ENCODE assay signal across 10 cellular contexts in the genomic region with DNA sequence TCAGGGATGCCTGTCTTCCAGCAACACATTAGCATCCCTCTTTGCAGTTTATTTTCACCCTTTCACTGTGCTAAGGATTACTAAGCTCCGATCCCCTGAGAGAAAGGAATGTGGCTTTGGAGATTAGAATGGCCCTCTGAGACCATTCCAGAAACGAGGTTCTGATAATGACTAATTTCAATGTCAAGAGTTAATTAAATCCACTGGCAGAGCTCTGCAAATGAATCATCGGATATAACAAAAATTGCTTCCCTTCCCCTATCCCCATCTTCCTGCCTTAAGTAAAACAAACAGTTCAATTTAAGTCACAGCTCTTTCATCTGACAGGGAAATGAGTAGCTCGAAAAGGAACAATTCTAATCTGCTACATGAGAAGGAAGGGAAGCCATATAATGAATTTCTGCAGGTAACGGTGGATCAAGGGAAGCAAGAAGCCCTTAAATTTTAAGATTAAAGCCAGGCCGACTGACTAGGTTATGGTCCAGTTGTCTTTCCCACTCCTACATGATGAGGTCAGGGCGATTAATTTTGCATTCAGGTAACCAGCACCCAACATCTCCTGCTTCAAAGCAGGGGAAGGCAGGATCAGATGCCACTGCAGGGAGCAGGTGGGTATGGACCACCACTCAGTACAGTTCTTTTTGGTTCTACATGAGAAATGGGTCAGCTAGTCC. TPM values are rescaled to one million over a fixed set of nuclear protein-coding genes. Genes with fewer than 3 reads are reported as not detected.
A peak's percentile ranks its signal among the peaks of the same experiment; 100 is the strongest.
DNase-seq lines count a peak whose midpoint lies in the region; ATAC-seq and TF ChIP-seq lines count a peak whose summit lies in the region.
"Had no signal": no experiment of that assay in that cellular context is flagged by ENCODE, and none has a peak within 500 bp of the region (broad histone marks: within the 10 kb centered on the region; RNA-seq: fewer than 3 reads in every experiment).

No MANE protein-coding gene starts in this region.

- peaks cover 20% of the 10 kb centered on the region for H4K20me1 ChIP-seq in GM23338 (replicated peaks; ENCODE audit: insufficient read depth)

- H3K4me1 ChIP-seq in GM23338 (ENCODE audit: insufficient read depth), result no peaks in the 10 kb centered on the region

- no peak overlapping the region for H2AFZ ChIP-seq in GM23338

- H3K36me3 ChIP-seq in GM23338 (ENCODE audit: insufficient read depth), result peaks cover 33% of the 10 kb centered on the region; the same call in 1 of the 2 replicates

- peak; percentile 59 for ATAC-seq in GM23338
- no peak for ATAC-seq in GM21390 (IDR thresholded peaks at IDR 0.05; ENCODE audit: unreplicated experiment)

- peaks cover 12% of the 10 kb centered on the region for H3K27me3 Mint-ChIP-seq in GM23338 (ENCODE audit: insufficient read depth, low read depth, poor library complexity)

- H3K4me3 ChIP-seq in GM23338, result no peak overlapping the region

- no peaks in the 10 kb centered on the region for H3K27me3 ChIP-seq in GM23338 (ENCODE audit: insufficient read depth)

- H3K36me3 Mint-ChIP-seq in GM23338 (ENCODE audit: low read depth), result peaks cover 59% of the 10 kb centered on the region

- peaks cover 20% of the 10 kb centered on the region for H3K79me2 ChIP-seq in GM23338 (replicated peaks; ENCODE audit: insufficient read depth)

- H3K27ac Mint-ChIP-seq in GM23338, result peak overlapping the region; percentile 11

- peaks cover 8% of the 10 kb centered on the region; the same call in 1 of the 2 replicates for H3F3A ChIP-seq in GM23338 (replicated peaks; ENCODE audit: low read depth)

- POLR2A ChIA-PET in RWPE1 (lab: Yijun Ruan, JAX; ENCODE audit: low non-redundant PET), result no interaction called here

- no peaks in the 10 kb centered on the region for H3K9me3 Mint-ChIP-seq in GM23338

- H3K4me2 ChIP-seq in GM23338, result no peak overlapping the region

- intact Hi-C loops in cardiac septum (cut with DNase I), result no loop called here

- H3K4me1 Mint-ChIP-seq in GM23338, result peaks cover 16% of the 10 kb centered on the region

- TF ChIP-seq CTCF in GM23338 (conservative IDR thresholded peaks at IDR 0.05; ENCODE audit: low read depth in 2 of 2), result no peak
- TF ChIP-seq CTCF in RWPE1 (conservative IDR thresholded peaks at IDR 0.05; ENCODE audit: low read depth), result no peak

- no peaks in the 10 kb centered on the region for H3K9me2 ChIP-seq in GM23338 (ENCODE audit: insufficient read depth)

- no peak for DNase-seq in GM23338 (ENCODE audit: low spot score)
- DNase-seq in RWPE1 (ENCODE audit: low spot score), result peak; percentile 73
- DNase-seq in fibroblast of gingiva (ENCODE audit: low read depth), result peak; percentile 41
- DNase-seq in renal cortical epithelial cell (ENCODE audit: low read depth), result peak; percentile 78
- DNase-seq in cardiac septum (ENCODE audit: low spot score), result no peak
- no peak for DNase-seq in NCI-H1436 treated with DMSO at 0.1 percent for 48 hours (lab: John Stamatoyannopoulos, UW)
- no peak for DNase-seq in NCI-H1105 (lab: John Stamatoyannopoulos, UW)
- DNase-seq: KBM-7, NCI-H446 treated with DMSO at 0.1 percent for 48 hours had no signal

- H3K4me3 Mint-ChIP-seq in GM23338, result no peak overlapping the region

- H3K27ac ChIP-seq in GM23338 (ENCODE audit: low read depth), result 0 out of 2 replicates have a peak overlapping the region, but pooled peaks have one; percentile 39
- H3K27ac ChIP-seq in RWPE1, result peak overlapping the region; percentile 62; the same call in 1 of the 2 replicates

- CTCF ChIA-PET in RWPE1 (lab: Yijun Ruan, JAX), result interaction anchor here (0.5 kb wide), 1 partner anchor 18 kb away, joined by 3 read pairs; no protein-coding TSS in a partner anchor

TF ChIP-seq in GM23338, 12 proteins besides CTCF, POLR2A, EP300 and RAD21:
- TF ChIP-seq EZH2phosphoT487 (IDR thresholded peaks at IDR 0.05; ENCODE audit: unreplicated experiment) (no peak), CREB1 (CRISPR knock-in tag; IDR thresholded peaks at IDR 0.05; ENCODE audit: low read depth) (no peak), ZNF114 (CRISPR knock-in tag; IDR thresholded peaks at IDR 0.05) (no peak), POLR2AphosphoS5 (IDR thresholded peaks at IDR 0.05; ENCODE audit: low read depth) (no peak), NANOG (IDR thresholded peaks at IDR 0.05; ENCODE audit: borderline replicate concordance) (no peak), ZNF331 (CRISPR knock-in tag; IDR thresholded peaks at IDR 0.05; ENCODE audit: low read depth) (no peak), JUNB (IDR thresholded peaks at IDR 0.05; ENCODE audit: unreplicated experiment) (no peak)
- TF ChIP-seq, protein P1, sequence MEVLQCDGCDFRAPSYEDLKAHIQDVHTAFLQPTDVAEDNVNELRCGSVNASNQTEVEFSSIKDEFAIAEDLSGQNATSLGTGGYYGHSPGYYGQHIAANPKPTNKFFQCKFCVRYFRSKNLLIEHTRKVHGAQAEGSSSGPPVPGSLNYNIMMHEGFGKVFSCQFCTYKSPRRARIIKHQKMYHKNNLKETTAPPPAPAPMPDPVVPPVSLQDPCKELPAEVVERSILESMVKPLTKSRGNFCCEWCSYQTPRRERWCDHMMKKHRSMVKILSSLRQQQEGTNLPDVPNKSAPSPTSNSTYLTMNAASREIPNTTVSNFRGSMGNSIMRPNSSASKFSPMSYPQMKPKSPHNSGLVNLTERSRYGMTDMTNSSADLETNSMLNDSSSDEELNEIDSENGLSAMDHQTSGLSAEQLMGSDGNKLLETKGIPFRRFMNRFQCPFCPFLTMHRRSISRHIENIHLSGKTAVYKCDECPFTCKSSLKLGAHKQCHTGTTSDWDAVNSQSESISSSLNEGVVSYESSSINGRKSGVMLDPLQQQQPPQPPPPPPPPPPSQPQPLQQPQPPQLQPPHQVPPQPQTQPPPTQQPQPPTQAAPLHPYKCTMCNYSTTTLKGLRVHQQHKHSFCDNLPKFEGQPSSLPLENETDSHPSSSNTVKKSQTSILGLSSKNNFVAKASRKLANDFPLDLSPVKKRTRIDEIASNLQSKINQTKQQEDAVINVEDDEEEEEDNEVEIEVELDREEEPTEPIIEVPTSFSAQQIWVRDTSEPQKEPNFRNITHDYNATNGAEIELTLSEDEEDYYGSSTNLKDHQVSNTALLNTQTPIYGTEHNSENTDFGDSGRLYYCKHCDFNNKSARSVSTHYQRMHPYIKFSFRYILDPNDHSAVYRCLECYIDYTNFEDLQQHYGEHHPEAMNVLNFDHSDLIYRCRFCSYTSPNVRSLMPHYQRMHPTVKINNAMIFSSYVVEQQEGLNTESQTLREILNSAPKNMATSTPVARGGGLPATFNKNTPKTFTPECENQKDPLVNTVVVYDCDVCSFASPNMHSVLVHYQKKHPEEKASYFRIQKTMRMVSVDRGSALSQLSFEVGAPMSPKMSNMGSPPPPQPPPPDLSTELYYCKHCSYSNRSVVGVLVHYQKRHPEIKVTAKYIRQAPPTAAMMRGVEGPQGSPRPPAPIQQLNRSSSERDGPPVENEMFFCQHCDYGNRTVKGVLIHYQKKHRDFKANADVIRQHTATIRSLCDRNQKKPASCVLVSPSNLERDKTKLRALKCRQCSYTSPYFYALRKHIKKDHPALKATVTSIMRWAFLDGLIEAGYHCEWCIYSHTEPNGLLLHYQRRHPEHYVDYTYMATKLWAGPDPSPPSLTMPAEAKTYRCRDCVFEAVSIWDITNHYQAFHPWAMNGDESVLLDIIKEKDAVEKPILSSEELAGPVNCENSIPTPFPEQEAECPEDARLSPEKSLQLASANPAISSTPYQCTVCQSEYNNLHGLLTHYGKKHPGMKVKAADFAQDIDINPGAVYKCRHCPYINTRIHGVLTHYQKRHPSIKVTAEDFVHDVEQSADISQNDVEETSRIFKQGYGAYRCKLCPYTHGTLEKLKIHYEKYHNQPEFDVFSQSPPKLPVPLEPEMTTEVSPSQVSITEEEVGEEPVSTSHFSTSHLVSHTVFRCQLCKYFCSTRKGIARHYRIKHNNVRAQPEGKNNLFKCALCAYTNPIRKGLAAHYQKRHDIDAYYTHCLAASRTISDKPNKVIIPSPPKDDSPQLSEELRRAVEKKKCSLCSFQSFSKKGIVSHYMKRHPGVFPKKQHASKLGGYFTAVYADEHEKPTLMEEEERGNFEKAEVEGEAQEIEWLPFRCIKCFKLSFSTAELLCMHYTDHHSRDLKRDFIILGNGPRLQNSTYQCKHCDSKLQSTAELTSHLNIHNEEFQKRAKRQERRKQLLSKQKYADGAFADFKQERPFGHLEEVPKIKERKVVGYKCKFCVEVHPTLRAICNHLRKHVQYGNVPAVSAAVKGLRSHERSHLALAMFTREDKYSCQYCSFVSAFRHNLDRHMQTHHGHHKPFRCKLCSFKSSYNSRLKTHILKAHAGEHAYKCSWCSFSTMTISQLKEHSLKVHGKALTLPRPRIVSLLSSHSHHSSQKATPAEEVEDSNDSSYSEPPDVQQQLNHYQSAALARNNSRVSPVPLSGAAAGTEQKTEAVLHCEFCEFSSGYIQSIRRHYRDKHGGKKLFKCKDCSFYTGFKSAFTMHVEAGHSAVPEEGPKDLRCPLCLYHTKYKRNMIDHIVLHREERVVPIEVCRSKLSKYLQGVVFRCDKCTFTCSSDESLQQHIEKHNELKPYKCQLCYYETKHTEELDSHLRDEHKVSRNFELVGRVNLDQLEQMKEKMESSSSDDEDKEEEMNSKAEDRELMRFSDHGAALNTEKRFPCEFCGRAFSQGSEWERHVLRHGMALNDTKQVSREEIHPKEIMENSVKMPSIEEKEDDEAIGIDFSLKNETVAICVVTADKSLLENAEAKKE (CRISPR knock-in tag; IDR thresholded peaks at IDR 0.05), result no peak
- TF ChIP-seq, protein P2, sequence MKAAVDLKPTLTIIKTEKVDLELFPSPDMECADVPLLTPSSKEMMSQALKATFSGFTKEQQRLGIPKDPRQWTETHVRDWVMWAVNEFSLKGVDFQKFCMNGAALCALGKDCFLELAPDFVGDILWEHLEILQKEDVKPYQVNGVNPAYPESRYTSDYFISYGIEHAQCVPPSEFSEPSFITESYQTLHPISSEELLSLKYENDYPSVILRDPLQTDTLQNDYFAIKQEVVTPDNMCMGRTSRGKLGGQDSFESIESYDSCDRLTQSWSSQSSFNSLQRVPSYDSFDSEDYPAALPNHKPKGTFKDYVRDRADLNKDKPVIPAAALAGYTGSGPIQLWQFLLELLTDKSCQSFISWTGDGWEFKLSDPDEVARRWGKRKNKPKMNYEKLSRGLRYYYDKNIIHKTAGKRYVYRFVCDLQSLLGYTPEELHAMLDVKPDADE (IDR thresholded peaks at IDR 0.05), result no peak

RNA-seq across cellular contexts. Expression of a gene that starts 50.5 kb away (rescaled TPM):
- total RNA-seq in GM23338 (2014; rRNA removed; shearing (Covaris generic)), result 96.8 and 112 TPM in 2 replicates
- polyA plus RNA-seq in GM23338 (2016; fragmentation: Nextera tagmentation; extraction: Ambion mirVana), result 190 and 209 TPM in 2 replicates
- 55.3 and 72.2 TPM in 2 replicates for total RNA-seq in renal cortical epithelial cell
- total RNA-seq in cardiac septum, result 83.8 TPM

Comparison
In these comparisons a context has a peak if more than half of its experiments do, and no peak if none do; other contexts are left out.
1. DNase-seq: peak in RWPE1 (single experiment), fibroblast of gingiva (single experiment) and renal cortical epithelial cell (single experiment); none in GM23338 (single experiment), cardiac septum (single experiment), NCI-H1436 treated with DMSO at 0.1 percent for 48 hours (single experiment) and NCI-H1105 (single experiment).